Comparison of ENCODE assay signal across 8 cellular contexts in the genomic region with DNA sequence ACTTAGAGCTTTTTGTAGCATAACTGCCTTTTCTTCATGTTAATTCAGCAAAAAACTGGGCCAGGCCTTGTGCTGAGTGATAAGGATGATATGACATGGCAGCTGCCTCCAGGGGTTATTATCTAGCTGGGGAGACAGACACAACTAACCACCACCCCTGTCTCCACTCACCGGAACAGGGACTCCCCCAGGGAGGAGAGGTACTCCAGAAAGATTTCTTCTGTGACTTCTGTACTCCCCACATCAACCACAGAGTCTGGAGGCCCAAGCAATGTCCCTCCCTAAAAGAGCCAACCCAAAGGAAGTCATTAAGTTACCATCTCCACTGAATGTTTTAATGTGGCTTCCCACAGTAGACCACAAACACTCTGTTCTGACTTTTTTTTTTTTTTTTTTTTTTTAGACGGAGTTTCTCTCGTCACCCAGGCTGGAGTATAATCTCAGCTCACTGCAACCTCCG. TPM values are rescaled to one million over a fixed set of nuclear protein-coding genes. Genes with fewer than 3 reads are reported as not detected.
DNase-seq lines count a peak whose midpoint lies in the region; ATAC-seq, FAIRE-seq and TF ChIP-seq lines count a peak whose summit lies in the region.

No MANE protein-coding gene starts in this region.

- no peak for DNase-seq in GM18507 (ENCODE audit: extremely low spot score, insufficient read length, low read depth)
- peak; percentile 51 for DNase-seq in activated CD4-positive, alpha-beta T cell treated with anti-CD3 and anti-CD28 coated beads, Interleukin-2, amount 50 U/mL, for 1 hour
- DNase-seq in natural killer cell = peak; percentile 37
- DNase-seq in mesothelial cell of epicardium (ENCODE audit: low spot score in 2 of 2, unreplicated experiment in 2 of 2) = no peak
- no peak for DNase-seq in HuH-7 (ENCODE audit: low spot score)
- no peak for DNase-seq in NCI-H1694 treated with DMSO at 0.1 percent for 48 hours (lab: John Stamatoyannopoulos, UW)

- peak overlapping the region; percentile 69 to 82 for H3K27ac Mint-ChIP-seq in natural killer cell
- no peak overlapping the region for H3K27ac Mint-ChIP-seq in mesothelial cell of epicardium

- H3K4me1 ChIP-seq in gastroesophageal sphincter = no peaks in the 10 kb centered on the region

- TF ChIP-seq EP300 in gastroesophageal sphincter (IDR thresholded peaks at IDR 0.05) = no peak

- H3K4me1 Mint-ChIP-seq in natural killer cell = peaks cover 23 to 44% of the 10 kb centered on the region in 2 donors
- no peaks in the 10 kb centered on the region for H3K4me1 Mint-ChIP-seq in mesothelial cell of epicardium

- intact Hi-C loops in natural killer cell (cut with micrococcal nuclease) = no loop called here

- peak; percentile 93 for FAIRE-seq in GM18507 (lab: Jason Lieb, UNC)

- TF ChIP-seq CTCF in natural killer cell (IDR thresholded peaks at IDR 0.05) (no peak), gastroesophageal sphincter (IDR thresholded peaks at IDR 0.05) (no peak), mesothelial cell of epicardium (IDR thresholded peaks at IDR 0.05; ENCODE audit: unreplicated experiment) (no peak)

- no peak overlapping the region for H3K4me3 ChIP-seq in gastroesophageal sphincter

- no peak overlapping the region for H3K27ac ChIP-seq in gastroesophageal sphincter

- peak overlapping the region; percentile 74 for H3K4me3 Mint-ChIP-seq in natural killer cell
- H3K4me3 Mint-ChIP-seq in mesothelial cell of epicardium = no peak overlapping the region

- H3K36me3 ChIP-seq in gastroesophageal sphincter = peaks cover 0 to 93% of the 10 kb centered on the region in 2 donors

- WGBS in gastroesophageal sphincter (ENCODE audit: low coverage in 1 of 2), 2 donors = 84 to 89% methylated on average over 2 to 3 of the region's 4 CpGs

- H3K9me3 Mint-ChIP-seq in natural killer cell (no peaks in the 10 kb centered on the region), mesothelial cell of epicardium (no peaks in the 10 kb centered on the region)

- H3K36me3 Mint-ChIP-seq in natural killer cell (peaks cover 39% of the 10 kb centered on the region), mesothelial cell of epicardium (peaks cover 9% of the 10 kb centered on the region)

- H3K9me3 ChIP-seq in gastroesophageal sphincter = no peaks in the 10 kb centered on the region

- H3K27me3 Mint-ChIP-seq in natural killer cell (ENCODE audit: low read depth in 2 of 2) (peaks cover 41 to 45% of the 10 kb centered on the region in 2 donors), mesothelial cell of epicardium (ENCODE audit: low read depth) (no peaks in the 10 kb centered on the region)

- ATAC-seq in HG03095 (IDR thresholded peaks at IDR 0.05; ENCODE audit: unreplicated experiment) (peak; percentile 68), natural killer cell (peak; percentile 93 to 97 (median 94)), gastroesophageal sphincter (no peak)

- H3K27me3 ChIP-seq in gastroesophageal sphincter = no peaks in the 10 kb centered on the region

- no peak for TF ChIP-seq POLR2A in gastroesophageal sphincter (IDR thresholded peaks at IDR 0.05)

RNA-seq across cellular contexts. Expression of a gene that starts 14.3 kb away (rescaled TPM):
- total RNA-seq in natural killer cell = 10 to 100 TPM; 13.1 to 20.4 (median 16.4) TPM
- total RNA-seq in gastroesophageal sphincter = 10 to 100 TPM; 32.7 to 42.5 (median 37.1) TPM
- total RNA-seq in mesothelial cell of epicardium = 24.4 to 26.2 TPM (median 25.8 TPM) in 3 replicates

RNA-seq across cellular contexts. Expression of a gene that starts 16.9 kb away (rescaled TPM):
- total RNA-seq in natural killer cell = 10 to 100 TPM; 15.0 to 22.2 (median 20.6) TPM
- total RNA-seq in gastroesophageal sphincter = 10 to 100 TPM; 18.2 to 77.7 (median 21.4) TPM
- total RNA-seq in mesothelial cell of epicardium = 35.4 to 37.5 TPM (median 36.7 TPM) in 3 replicates

RNA-seq across cellular contexts. Expression of a gene that starts 17.2 kb away (rescaled TPM):
- total RNA-seq in natural killer cell = 100 to 1,000 TPM; 134 to 142 (median 140) TPM
- 100 to 1,000 TPM; 236 to 277 (median 258) TPM for total RNA-seq in gastroesophageal sphincter
- total RNA-seq in mesothelial cell of epicardium = 216 to 221 TPM (median 221 TPM) in 3 replicates

RNA-seq across cellular contexts. Expression of a gene that starts 43.1 kb away (rescaled TPM):
- total RNA-seq in natural killer cell (not detected), gastroesophageal sphincter (10 to 100 TPM in 1 of 4 donors, 1 to 10 TPM in 3; 3.0 to 22.2 (median 5.8) TPM), mesothelial cell of epicardium (15.6 to 18.3 TPM (median 17.7 TPM) in 3 replicates)

RNA-seq across cellular contexts. Expression of a gene that starts 59.6 kb away (rescaled TPM):
- total RNA-seq in natural killer cell (10 to 100 TPM; 13.1 to 18.8 (median 16.2) TPM), gastroesophageal sphincter (10 to 100 TPM; 17.7 to 27.0 (median 23.4) TPM), mesothelial cell of epicardium (41.0 to 47.4 TPM (median 46.6 TPM) in 3 replicates)

Comparison
In these comparisons a context has a peak if more than half of its experiments do, and no peak if none do; other contexts are left out.
1. DNase-seq: peak in activated CD4-positive, alpha-beta T cell treated with anti-CD3 and anti-CD28 coated beads, Interleukin-2, amount 50 U/mL, for 1 hour (single experiment) and natural killer cell (single experiment); none in GM18507 (single experiment), mesothelial cell of epicardium (0 of 2), HuH-7 (single experiment) and NCI-H1694 treated with DMSO at 0.1 percent for 48 hours (single experiment).